In genomic region chr5:15791274-15791673, GRCh38 we compare ENCODE assay signal across 16 cellular contexts.
DNase-seq lines count a peak whose midpoint lies in the region; ATAC-seq and TF ChIP-seq lines count a peak whose summit lies in the region.
"Had no signal": no experiment of that assay in that cellular context is flagged by ENCODE, and none has a peak within 500 bp of the region (broad histone marks: within the 10 kb centered on the region; RNA-seq: fewer than 3 reads in every experiment).

No MANE protein-coding gene starts in this region.

- no peak overlapping the region for H2BK120ac ChIP-seq in mesenchymal stem cell (ENCODE audit: low read depth, low read length)

- no peak overlapping the region for H4K91ac ChIP-seq in mesenchymal stem cell (ENCODE audit: low read length)

- H3K27me3 ChIP-seq in mesenchymal stem cell (ENCODE audit: control insufficient read depth in 1 of 2, insufficient read depth in 1 of 2, low read length in 2 of 2) (no peaks in the 10 kb centered on the region), colonic mucosa (no peaks in the 10 kb centered on the region), GM23338 (ENCODE audit: insufficient read depth) (no peaks in the 10 kb centered on the region)
- H3K27me3 ChIP-seq: ovary, SJSA1, tibial artery had no signal

- H2BK15ac ChIP-seq in mesenchymal stem cell (ENCODE audit: low read depth, poor library complexity, severe bottlenecking) = no peak overlapping the region

- no peak for ATAC-seq in GM23338
- ATAC-seq in GM19467 (IDR thresholded peaks at IDR 0.05; ENCODE audit: unreplicated experiment) = no peak
- ATAC-seq: activated T-cell treated with anti-CD3 and anti-CD28 coated beads, Interleukin-2, amount 50 U/mL, for 72 hours had no signal

- H3K36me3 ChIP-seq in mesenchymal stem cell (ENCODE audit: control insufficient read depth in 1 of 2, insufficient read depth in 2 of 2, low read depth in 1 of 2, low read length in 2 of 2) (no peaks in the 10 kb centered on the region), colonic mucosa (no peaks in the 10 kb centered on the region), GM23338 (ENCODE audit: insufficient read depth) (no peaks in the 10 kb centered on the region)
- H3K36me3 ChIP-seq: ovary, SJSA1, tibial artery had no signal

- peaks cover 9% of the 10 kb centered on the region for H3K4me1 ChIP-seq in mesenchymal stem cell (ENCODE audit: control insufficient read depth, insufficient read depth, low read depth, low read length)
- H3K4me1 ChIP-seq in colonic mucosa = no peaks in the 10 kb centered on the region
- peaks cover 20% of the 10 kb centered on the region for H3K4me1 ChIP-seq in GM23338 (ENCODE audit: insufficient read depth)

- H2AFZ ChIP-seq in mesenchymal stem cell (ENCODE audit: low read depth, low read length) (no peak overlapping the region), GM23338 (no peak overlapping the region)

- H3K4me3 ChIP-seq in cardiac fibroblast (replicated peaks in 1 of 2; ENCODE audit: low read depth in 2 of 2, low read length in 2 of 2) = no peak overlapping the region
- H3K4me3 ChIP-seq in mesenchymal stem cell (ENCODE audit: insufficient read depth in 1 of 2, low read depth in 1 of 2, low read length in 2 of 2) = no peak overlapping the region
- H3K4me3 ChIP-seq in colonic mucosa = no peak overlapping the region
- H3K4me3 ChIP-seq in GM23338 = no peak overlapping the region
- H3K4me3 ChIP-seq: ovary, SJSA1, tibial artery had no signal

- H3K4me3 Mint-ChIP-seq in GM23338 = no peak overlapping the region
- H3K4me3 Mint-ChIP-seq: activated T-cell treated with anti-CD3 and anti-CD28 coated beads, Interleukin-2, amount 50 U/mL, for 72 hours; CD4-positive, alpha-beta T cell; central memory CD8-positive, alpha-beta T cell had no signal

- WGBS in mesenchymal stem cell = 89% methylated on average over 2 of the region's 3 CpGs

- no peaks in the 10 kb centered on the region; the same call in 2 of the 3 replicates for H3K9me3 Mint-ChIP-seq in GM23338
- H3K9me3 Mint-ChIP-seq: CD4-positive, alpha-beta T cell had no signal

- no peak overlapping the region for H3K14ac ChIP-seq in mesenchymal stem cell (ENCODE audit: low read length in 2 of 2)

- no peak overlapping the region for H3K18ac ChIP-seq in mesenchymal stem cell (ENCODE audit: low read depth in 1 of 2, low read length in 2 of 2)

- H3K36me3 Mint-ChIP-seq in GM23338 (ENCODE audit: low read depth) = 0 out of 3 replicates have a peak, but pooled peaks cover 3% of the 10 kb centered on the region

- H3K79me2 ChIP-seq in GM23338 (replicated peaks; ENCODE audit: insufficient read depth) = peaks cover 5% of the 10 kb centered on the region; the same call in 1 of the 2 replicates

- H4K8ac ChIP-seq in mesenchymal stem cell (ENCODE audit: low read length) = no peak overlapping the region

- no peak overlapping the region for H3K4me2 ChIP-seq in mesenchymal stem cell (ENCODE audit: low read length, poor library complexity, severe bottlenecking)
- no peak overlapping the region for H3K4me2 ChIP-seq in GM23338

- H2BK5ac ChIP-seq in mesenchymal stem cell (ENCODE audit: low read depth, low read length, poor library complexity, severe bottlenecking) = no peak overlapping the region

- peaks cover 2% of the 10 kb centered on the region for H3K27me3 Mint-ChIP-seq in GM23338 (ENCODE audit: insufficient read depth, low read depth, poor library complexity)
- H3K27me3 Mint-ChIP-seq: CD4-positive, alpha-beta T cell; central memory CD8-positive, alpha-beta T cell had no signal

- no peaks in the 10 kb centered on the region for H4K20me1 ChIP-seq in GM23338 (replicated peaks; ENCODE audit: insufficient read depth)

- TF ChIP-seq CTCF in cardiac fibroblast (IDR thresholded peaks at IDR 0.05; ENCODE audit: low read depth, low read length) = peak; percentile 19
- TF ChIP-seq CTCF in colonic mucosa (IDR thresholded peaks at IDR 0.05) = no peak
- TF ChIP-seq CTCF in GM23338 (conservative IDR thresholded peaks at IDR 0.05; ENCODE audit: low read depth in 2 of 2) = no peak

- no peak overlapping the region for H2AK5ac ChIP-seq in mesenchymal stem cell (ENCODE audit: low read length, severe bottlenecking)

- H3K9me3 ChIP-seq in mesenchymal stem cell (ENCODE audit: control insufficient read depth, low read length) = no peaks in the 10 kb centered on the region
- no peaks in the 10 kb centered on the region for H3K9me3 ChIP-seq in colonic mucosa
- H3K9me3 ChIP-seq: ovary, SJSA1, tibial artery had no signal

- no peak overlapping the region for H3K4ac ChIP-seq in mesenchymal stem cell (ENCODE audit: low read depth in 1 of 2, low read length in 2 of 2)

- no peak overlapping the region for H3K23ac ChIP-seq in mesenchymal stem cell (ENCODE audit: low read length in 2 of 2)

- DNase-seq in Daoy (ENCODE audit: low read depth) (peak; percentile 4), NCI-H1694 treated with DMSO at 0.1 percent for 48 hours (lab: John Stamatoyannopoulos, UW) (peak; percentile 8), cardiac fibroblast (ENCODE audit: low read depth in 2 of 2) (peak; percentile 11 to 26), mesenchymal stem cell (no peak), colonic mucosa (no peak), GM23338 (ENCODE audit: low spot score) (no peak)
- DNase-seq in activated CD4-positive, alpha-beta T cell treated with anti-CD3 and anti-CD28 coated beads for 4 hours = no peak
- DNase-seq: activated T-cell treated with anti-CD3 and anti-CD28 coated beads, Interleukin-2, amount 50 U/mL, for 72 hours; CD4-positive, alpha-beta T cell; islet precursor cell; ovary; small intestine; tibial artery had no signal

- peaks cover 27% of the 10 kb centered on the region for H3K4me1 Mint-ChIP-seq in GM23338
- H3K4me1 Mint-ChIP-seq: central memory CD8-positive, alpha-beta T cell had no signal

- intact Hi-C loops in colonic mucosa (cut with DNase I) = no loop called here

- H2BK12ac ChIP-seq in mesenchymal stem cell (ENCODE audit: low read length in 2 of 2) = no peak overlapping the region

- no peak overlapping the region for H3K27ac Mint-ChIP-seq in GM23338
- H3K27ac Mint-ChIP-seq: activated T-cell treated with anti-CD3 and anti-CD28 coated beads, Interleukin-2, amount 50 U/mL, for 72 hours; CD4-positive, alpha-beta T cell had no signal

- peaks cover 11% of the 10 kb centered on the region; the same call in 1 of the 2 replicates for H3K9me2 ChIP-seq in GM23338 (ENCODE audit: insufficient read depth)

- peaks cover 26% of the 10 kb centered on the region for H3K79me1 ChIP-seq in mesenchymal stem cell (replicated peaks; ENCODE audit: low read length, poor library complexity, severe bottlenecking)

- no peaks in the 10 kb centered on the region for H3F3A ChIP-seq in GM23338 (replicated peaks; ENCODE audit: low read depth)

- H3K27ac ChIP-seq in mesenchymal stem cell (ENCODE audit: low read length, poor library complexity, severe bottlenecking) = no peak overlapping the region
- no peak overlapping the region for H3K27ac ChIP-seq in colonic mucosa
- H3K27ac ChIP-seq in GM23338 (ENCODE audit: low read depth) = no peak overlapping the region
- H3K27ac ChIP-seq: ovary, SJSA1, tibial artery had no signal

- H3K9ac ChIP-seq in mesenchymal stem cell (ENCODE audit: low read length) = peak overlapping the region; percentile 12
- H3K9ac ChIP-seq in colonic mucosa (ENCODE audit: low read depth in 2 of 2, low read length in 2 of 2) = no peak overlapping the region

TF ChIP-seq in GM23338, 12 proteins besides CTCF, POLR2A, EP300 and RAD21 (continues in another document):
- TF ChIP-seq NANOG (IDR thresholded peaks at IDR 0.05; ENCODE audit: borderline replicate concordance) = no peak
- TF ChIP-seq REST (IDR thresholded peaks at IDR 0.05; ENCODE audit: unreplicated experiment) = no peak
- TF ChIP-seq EZH2phosphoT487 (IDR thresholded peaks at IDR 0.05; ENCODE audit: unreplicated experiment) = no peak
- TF ChIP-seq JUNB (IDR thresholded peaks at IDR 0.05; ENCODE audit: unreplicated experiment) = no peak
- TF ChIP-seq ETS1 (IDR thresholded peaks at IDR 0.05) = no peak

Comparison
In these comparisons a context has a peak if more than half of its experiments do, and no peak if none do; other contexts are left out.
1. DNase-seq: peak in Daoy (single experiment), NCI-H1694 treated with DMSO at 0.1 percent for 48 hours (single experiment) and cardiac fibroblast (2 of 2); none in mesenchymal stem cell (single experiment), colonic mucosa (single experiment), activated CD4-positive, alpha-beta T cell treated with anti-CD3 and anti-CD28 coated beads for 4 hours (0 of 2) and GM23338 (single experiment).